17 cellular contexts compared by ENCODE assay signal in the genomic region with DNA sequence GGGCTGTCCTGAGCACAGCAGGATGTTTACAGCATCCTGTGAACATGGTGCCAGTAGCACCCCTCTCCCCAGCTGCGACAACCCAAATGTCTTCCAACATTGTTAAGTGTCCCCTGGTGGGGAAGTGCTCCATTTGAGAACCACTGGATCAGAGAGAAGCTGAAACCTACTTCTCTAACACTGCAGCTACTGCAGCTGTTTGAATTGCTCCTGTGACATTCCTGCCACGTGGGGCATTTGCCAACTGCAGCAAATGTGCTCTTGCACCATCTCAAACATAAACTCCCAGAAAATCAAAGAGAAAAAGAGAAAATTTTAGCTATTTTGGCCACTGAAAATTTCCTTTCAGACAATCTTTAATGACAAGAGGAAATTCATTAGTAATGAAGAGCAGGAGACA. TPM values are rescaled to one million over a fixed set of nuclear protein-coding genes. Genes with fewer than 3 reads are reported as not detected.
A peak's percentile ranks its signal among the peaks of the same experiment; 100 is the strongest.
DNase-seq lines count a peak whose midpoint lies in the region; ATAC-seq, FAIRE-seq and TF ChIP-seq lines count a peak whose summit lies in the region.
"Had no signal": no experiment of that assay in that cellular context is flagged by ENCODE, and none has a peak within 500 bp of the region (broad histone marks: within the 10 kb centered on the region; RNA-seq: fewer than 3 reads in every experiment).

No MANE protein-coding gene starts in this region.

- H3K79me2 ChIP-seq in Karpas-422 (ENCODE audit: low read length): no peaks in the 10 kb centered on the region

- no peak overlapping the region for H4K91ac ChIP-seq in mesenchymal stem cell (ENCODE audit: low read length)

- TF ChIP-seq CTCF in A549 (IDR thresholded peaks at IDR 0.05): no peak
- TF ChIP-seq CTCF in HFFc6 (IDR thresholded peaks at IDR 0.05): peak; percentile 69
- peak; percentile 33 for TF ChIP-seq CTCF in choroid plexus epithelial cell (conservative IDR thresholded peaks at IDR 0.05; ENCODE audit: low read depth, low read length)

- no peaks in the 10 kb centered on the region for H3K9me2 ChIP-seq in Karpas-422 (replicated peaks; ENCODE audit: insufficient read depth, low read length)

- no peak for TF ChIP-seq RAD21 in A549 (conservative IDR thresholded peaks at IDR 0.05 in 1 of 2, IDR thresholded peaks at IDR 0.05 in 1 of 2)

- H3K4me1 ChIP-seq in A549 (0 out of 3 replicates have a peak, but pooled peaks cover 8% of the 10 kb centered on the region), mesenchymal stem cell (ENCODE audit: control insufficient read depth, insufficient read depth, low read depth, low read length) (peaks cover 12% of the 10 kb centered on the region), Karpas-422 (ENCODE audit: low read length) (peaks cover 21% of the 10 kb centered on the region)

- no peak overlapping the region for H3K18ac ChIP-seq in mesenchymal stem cell (ENCODE audit: low read depth in 1 of 2, low read length in 2 of 2)

- WGBS in A549 (ENCODE audit: missing lambda C conversion rate): 71% methylated on average over 2 of the region's 2 CpGs
- WGBS in mesenchymal stem cell: 63% methylated on average over 2 of the region's 2 CpGs

- ATAC-seq in A549: peak; percentile 42 to 62; a peak in 4 of 6 replicates
- no peak for ATAC-seq in HG03469 (IDR thresholded peaks at IDR 0.05; ENCODE audit: unreplicated experiment)
- ATAC-seq in HG03108 (IDR thresholded peaks at IDR 0.05; ENCODE audit: unreplicated experiment): no peak

- H2BK12ac ChIP-seq in mesenchymal stem cell (ENCODE audit: low read length in 2 of 2): no peak overlapping the region

- H3K27me3 ChIP-seq in mesenchymal stem cell (ENCODE audit: control insufficient read depth in 1 of 2, insufficient read depth in 1 of 2, low read length in 2 of 2) (no peaks in the 10 kb centered on the region), Karpas-422 (ENCODE audit: low read length) (no peaks in the 10 kb centered on the region)

- H2BK5ac ChIP-seq in mesenchymal stem cell (ENCODE audit: low read depth, low read length, poor library complexity, severe bottlenecking): no peak overlapping the region

- H3K9me3 ChIP-seq in A549 (no peaks in the 10 kb centered on the region), mesenchymal stem cell (ENCODE audit: control insufficient read depth, low read length) (no peaks in the 10 kb centered on the region), Karpas-422 (ENCODE audit: low read length) (no peaks in the 10 kb centered on the region)

- no peak overlapping the region for H3K4ac ChIP-seq in mesenchymal stem cell (ENCODE audit: low read depth in 1 of 2, low read length in 2 of 2)

- no peak overlapping the region for H2BK15ac ChIP-seq in mesenchymal stem cell (ENCODE audit: low read depth, poor library complexity, severe bottlenecking)

- H3K9me3 Mint-ChIP-seq in HFFc6: no peaks in the 10 kb centered on the region
- H3K9me3 Mint-ChIP-seq: activated naive CD4-positive, alpha-beta T cell treated with anti-CD3 and anti-CD28 coated beads for 36 hours; T-helper 2 cell treated with Interferon-gamma antibody and Interleukin-4, amounts not matched to agents 5 μg/mL and 100 μg/mL, for 36 hours had no signal

- DNase-seq in A549 (ENCODE audit: low read depth in 1 of 2, low spot score in 1 of 2): no peak
- DNase-seq in HFFc6: no peak
- DNase-seq in choroid plexus epithelial cell (ENCODE audit: low read depth): peak; percentile 31
- DNase-seq in mesenchymal stem cell: peak; percentile 44
- DNase-seq in Karpas-422: no peak
- no peak for DNase-seq in RPMI8226
- DNase-seq: activated naive CD4-positive, alpha-beta T cell treated with anti-CD3 and anti-CD28 coated beads for 36 hours; AML-193; EL; NCI-H1417 had no signal

- no peak for TF ChIP-seq EP300 in A549 (IDR thresholded peaks at IDR 0.05)

- POLR2A ChIA-PET in A549 (lab: Yijun Ruan, JAX): no interaction called here

- H4K8ac ChIP-seq in mesenchymal stem cell (ENCODE audit: low read length): no peak overlapping the region

- CTCF ChIA-PET in A549 (lab: Yijun Ruan, JAX): interaction anchor here (1.0 to 1.5 kb wide), 3 partner anchors 9 to 54 kb away, joined by 5 read pairs; no protein-coding TSS in a partner anchor

- H3K27ac ChIP-seq in A549 (no peak overlapping the region), mesenchymal stem cell (ENCODE audit: low read length, poor library complexity, severe bottlenecking) (no peak overlapping the region), Karpas-422 (ENCODE audit: low read length) (no peak overlapping the region)

- no peak overlapping the region for H2BK120ac ChIP-seq in mesenchymal stem cell (ENCODE audit: low read depth, low read length)

- H3K27me3 Mint-ChIP-seq in HFFc6 (ENCODE audit: insufficient read depth): peaks cover 4% of the 10 kb centered on the region

- peaks cover 12% of the 10 kb centered on the region for H3K4me1 Mint-ChIP-seq in HFFc6 (ENCODE audit: low read depth)

- no peak overlapping the region for H3K4me3 ChIP-seq in A549
- no peak overlapping the region for H3K4me3 ChIP-seq in choroid plexus epithelial cell (ENCODE audit: low read depth, low read length)
- no peak overlapping the region for H3K4me3 ChIP-seq in mesenchymal stem cell (ENCODE audit: insufficient read depth in 1 of 2, low read depth in 1 of 2, low read length in 2 of 2)
- H3K4me3 ChIP-seq in Karpas-422 (ENCODE audit: low read length): no peak overlapping the region

- no peak overlapping the region for H2AK5ac ChIP-seq in mesenchymal stem cell (ENCODE audit: low read length, severe bottlenecking)

- no peak overlapping the region for H3K14ac ChIP-seq in mesenchymal stem cell (ENCODE audit: low read length in 2 of 2)

- H3K4me3 Mint-ChIP-seq in HFFc6: no peak overlapping the region
- H3K4me3 Mint-ChIP-seq: activated naive CD4-positive, alpha-beta T cell treated with anti-CD3 and anti-CD28 coated beads for 36 hours; T-helper 2 cell treated with Interferon-gamma antibody and Interleukin-4, amounts not matched to agents 5 μg/mL and 100 μg/mL, for 36 hours had no signal

- H4K20me1 ChIP-seq in Karpas-422 (ENCODE audit: insufficient read depth, low read depth, low read length): no peaks in the 10 kb centered on the region

- H3K23ac ChIP-seq in mesenchymal stem cell (ENCODE audit: low read length in 2 of 2): no peak overlapping the region

- no peak for TF ChIP-seq POLR2A in A549 (IDR thresholded peaks at IDR 0.05; ENCODE audit: low read length)

- H3K9ac ChIP-seq in mesenchymal stem cell (ENCODE audit: low read length): peak overlapping the region; percentile 8
- no peak overlapping the region for H3K9ac ChIP-seq in Karpas-422 (ENCODE audit: low read length)

- no peak for FAIRE-seq in A549 (lab: Jason Lieb, UNC)
- FAIRE-seq: frontal cortex, HTR-8/SVneo, urothelium cell line had no signal

- no peak overlapping the region for H3K4me2 ChIP-seq in A549
- H3K4me2 ChIP-seq in mesenchymal stem cell (ENCODE audit: low read length, poor library complexity, severe bottlenecking): no peak overlapping the region
- no peak overlapping the region for H3K4me2 ChIP-seq in Karpas-422 (ENCODE audit: low read depth, low read length, poor library complexity, severe bottlenecking)

- no peaks in the 10 kb centered on the region for H3K36me3 Mint-ChIP-seq in HFFc6 (ENCODE audit: low read depth)

- H3K36me3 ChIP-seq in mesenchymal stem cell (ENCODE audit: control insufficient read depth in 1 of 2, insufficient read depth in 2 of 2, low read depth in 1 of 2, low read length in 2 of 2) (peaks cover 4 to 19% of the 10 kb centered on the region in 2 experiments), Karpas-422 (ENCODE audit: insufficient read depth, low read length) (no peaks in the 10 kb centered on the region)

- H3K79me1 ChIP-seq in mesenchymal stem cell (replicated peaks; ENCODE audit: low read length, poor library complexity, severe bottlenecking): no peaks in the 10 kb centered on the region

- H3K27ac Mint-ChIP-seq in HFFc6: no peak overlapping the region
- H3K27ac Mint-ChIP-seq: activated naive CD4-positive, alpha-beta T cell treated with anti-CD3 and anti-CD28 coated beads for 36 hours; T-helper 2 cell treated with Interferon-gamma antibody and Interleukin-4, amounts not matched to agents 5 μg/mL and 100 μg/mL, for 36 hours had no signal

- H2AFZ ChIP-seq in mesenchymal stem cell (ENCODE audit: low read depth, low read length) (no peak overlapping the region), Karpas-422 (ENCODE audit: low read length) (no peak overlapping the region)

TF ChIP-seq in A549, 52 proteins besides CTCF, POLR2A, EP300 and RAD21 (continues in another document):
- no peak for TF ChIP-seq RFX5 (IDR thresholded peaks at IDR 0.05)
- TF ChIP-seq NFE2L2 (conservative IDR thresholded peaks at IDR 0.05; ENCODE audit: low read length): no peak
- TF ChIP-seq, protein P1, sequence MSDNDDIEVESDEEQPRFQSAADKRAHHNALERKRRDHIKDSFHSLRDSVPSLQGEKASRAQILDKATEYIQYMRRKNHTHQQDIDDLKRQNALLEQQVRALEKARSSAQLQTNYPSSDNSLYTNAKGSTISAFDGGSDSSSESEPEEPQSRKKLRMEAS (IDR thresholded peaks at IDR 0.05): no peak
- no peak for TF ChIP-seq FOXS1 (CRISPR knock-in tag; IDR thresholded peaks at IDR 0.05)
- TF ChIP-seq CHD2 (IDR thresholded peaks at IDR 0.05; ENCODE audit: low read length, partially characterized antibody): no peak
- TF ChIP-seq SMC3 (IDR thresholded peaks at IDR 0.05): no peak
- no peak for TF ChIP-seq FOSL2 (IDR thresholded peaks at IDR 0.05)
- TF ChIP-seq FOSL2 (CRISPR knock-in tag; IDR thresholded peaks at IDR 0.05): no peak

RNA-seq across cellular contexts. Expression of a gene that starts 11.0 kb away (rescaled TPM):
- polyA plus RNA-seq in A549 (2011; rRNA removed) (0.03 and 0.12 TPM in 2 replicates), A549 (2017; fragmentation: RNase III; extraction: RNeasy Plus Mini Kit Qiagen cat#74134 plus additional on column Dnase treatment) (0.12 to 0.22 TPM (median 0.19 TPM) in 3 replicates)
- 0.04 TPM in 2 replicates for polyA plus RNA-seq in A549 (2012; cell fraction: cytosol; rRNA removed)
- polyA plus RNA-seq in A549 (2012; cell fraction: nucleus; rRNA removed): 0.17 and 0.29 TPM in 2 replicates
- polyA minus RNA-seq in A549 (2011; rRNA and poly(A)+ RNA removed): 1.5 TPM in 1 of 2 replicates, not detected in the other
- under 1 TPM in 5 of 6 experiments, not detected in 1; 0.10 to 0.83 (median 0.18) TPM for total RNA-seq in HFFc6 (2021; fragmentation: NEBNext Ultra II Directional; extraction: Animal tissue kit (Norgen Biotek cat#: 25700))
- 0.12 TPM for polyA plus RNA-seq in mesenchymal stem cell (2013, experiment 1 of 2)
- 0.05 TPM for polyA plus RNA-seq in mesenchymal stem cell (2013, experiment 2 of 2)
- 0.07 and 0.22 TPM in 2 replicates for total RNA-seq in Karpas-422 (2014; rRNA removed; shearing (Covaris generic); ENCODE audit: low replicate concordance)
- total RNA-seq: activated naive CD4-positive, alpha-beta T cell treated with anti-CD3 and anti-CD28 coated beads for 36 hours; NCI-H460 had no signal

RNA-seq across cellular contexts. Expression of a gene that starts 32.2 kb away (rescaled TPM):
- polyA plus RNA-seq in A549 (2011; rRNA removed): not detected in 2 replicates
- polyA plus RNA-seq in A549 (2012; cell fraction: cytosol; rRNA removed): 0.03 TPM in 1 of 2 replicates, not detected in the other
- polyA plus RNA-seq in A549 (2012; cell fraction: nucleus; rRNA removed): not detected in 2 replicates
- 0.05 TPM in 2 of 3 replicates, not detected in the other for polyA plus RNA-seq in A549 (2017; fragmentation: RNase III; extraction: RNeasy Plus Mini Kit Qiagen cat#74134 plus additional on column Dnase treatment)
- not detected in 2 replicates for polyA minus RNA-seq in A549 (2011; rRNA and poly(A)+ RNA removed)
- not detected for total RNA-seq in HFFc6 (2021; fragmentation: NEBNext Ultra II Directional; extraction: Animal tissue kit (Norgen Biotek cat#: 25700))
- not detected for polyA plus RNA-seq in mesenchymal stem cell (2013, experiment 1 of 2)
- not detected for polyA plus RNA-seq in mesenchymal stem cell (2013, experiment 2 of 2)
- not detected in 2 replicates for total RNA-seq in Karpas-422 (2014; rRNA removed; shearing (Covaris generic); ENCODE audit: low replicate concordance)
- total RNA-seq: activated naive CD4-positive, alpha-beta T cell treated with anti-CD3 and anti-CD28 coated beads for 36 hours; frontal cortex; NCI-H460 had no signal

Comparison
In these comparisons a context has a peak if more than half of its experiments do, and no peak if none do; other contexts are left out.
1. ATAC-seq: peak in A549 (2 of 2); none in HG03469 (single experiment) and HG03108 (single experiment).
2. DNase-seq: peak in choroid plexus epithelial cell (single experiment) and mesenchymal stem cell (single experiment); none in A549 (0 of 2), HFFc6 (single experiment), Karpas-422 (single experiment) and RPMI8226 (single experiment).